Comparison of ENCODE assay signal across 31 cellular contexts in the genomic region with DNA sequence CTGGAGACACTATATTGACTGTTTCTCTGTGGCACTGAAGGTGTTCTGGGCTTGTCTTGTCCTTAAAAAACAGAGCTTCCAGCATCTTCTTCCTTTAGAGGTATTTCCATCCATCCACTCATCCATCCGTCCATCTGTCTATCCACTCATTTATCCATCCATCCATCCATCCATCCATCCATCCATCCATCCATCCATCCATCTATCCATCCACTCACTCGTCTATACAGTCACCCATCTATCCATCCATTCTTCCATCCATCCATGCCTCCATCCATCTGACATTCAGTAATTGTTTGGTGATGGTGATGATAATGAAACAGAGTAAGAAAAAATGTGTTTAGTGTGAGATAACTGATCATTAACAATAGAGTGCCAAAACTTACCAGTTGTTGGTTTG.
DNase-seq lines count a peak whose midpoint lies in the region; ATAC-seq and TF ChIP-seq lines count a peak whose summit lies in the region.
"Had no signal": no experiment of that assay in that cellular context is flagged by ENCODE, and none has a peak within 500 bp of the region (broad histone marks: within the 10 kb centered on the region; RNA-seq: fewer than 3 reads in every experiment).

No MANE protein-coding gene starts in this region.

- H3K14ac ChIP-seq in IMR-90 (replicated peaks; ENCODE audit: low read depth, low read length) (no peak overlapping the region), trophoblast cell (ENCODE audit: low read length) (no peak overlapping the region)

- WGBS in IMR-90 (ENCODE audit: extremely low coverage in 2 of 2, insufficient read length in 1 of 2), 2 experiments = 100% methylated on average over 1 of the region's 2 CpGs; no CpG with 5 or more reads in 1 of the 2 experiments
- WGBS in trophoblast cell (ENCODE audit: extremely low coverage, insufficient coverage, insufficient read length) = 100% methylated on average over 1 of the region's 2 CpGs

- CTCF ChIA-PET in HEK293 (lab: Yijun Ruan, JAX) = no interaction called here
- CTCF ChIA-PET in IMR-90 (lab: Yijun Ruan, JAX) = no interaction called here

- H4K12ac ChIP-seq in trophoblast cell (ENCODE audit: low read depth, low read length) = no peak overlapping the region

- no peak overlapping the region for H2BK120ac ChIP-seq in IMR-90 (ENCODE audit: low read depth, low read length)
- H2BK120ac ChIP-seq in trophoblast cell (ENCODE audit: insufficient read depth, low read length, poor library complexity) = peak overlapping the region; percentile 36

- no peak overlapping the region for H3K9ac ChIP-seq in IMR-90 (ENCODE audit: low read depth, low read length)
- H3K9ac ChIP-seq in trophoblast cell (ENCODE audit: low read length) = no peak overlapping the region
- H3K9ac ChIP-seq: BLaER1; BLaER1 treated with 17β-estradiol and CSF1 and Interleukin-3, amounts not matched to agents 10 nM and 100 nM had no signal

- no peak for TF ChIP-seq POLR2A in IMR-90 (IDR thresholded peaks at IDR 0.05; ENCODE audit: low read depth, low read length)

- H3K4me2 ChIP-seq in IMR-90 (ENCODE audit: low read depth, low read length) (no peak overlapping the region), trophoblast cell (ENCODE audit: low read length) (no peak overlapping the region)
- H3K4me2 ChIP-seq: A549; BLaER1; BLaER1 treated with 17β-estradiol and CSF1 and Interleukin-3, amounts not matched to agents 10 nM and 100 nM had no signal

- H3K18ac ChIP-seq in IMR-90 (ENCODE audit: low read depth, low read length) (no peak overlapping the region), trophoblast cell (ENCODE audit: low read length) (no peak overlapping the region)

- H3K27ac ChIP-seq in HEK293 (ENCODE audit: extremely low read depth, low read depth, low read length) (no peak overlapping the region), IMR-90 (ENCODE audit: insufficient read depth, low read length) (no peak overlapping the region), trophoblast cell (ENCODE audit: low read depth, low read length) (no peak overlapping the region)
- H3K27ac ChIP-seq: 22Rv1; A549; BLaER1; BLaER1 treated with 17β-estradiol and CSF1 and Interleukin-3, amounts not matched to agents 10 nM and 100 nM; C4-2B had no signal

- no peak overlapping the region for H4K5ac ChIP-seq in IMR-90 (ENCODE audit: low read depth, low read length)

- H3K27me3 ChIP-seq in IMR-90 (ENCODE audit: control insufficient read depth, insufficient read depth, low read length) = no peaks in the 10 kb centered on the region
- H3K27me3 ChIP-seq in trophoblast cell (ENCODE audit: insufficient read depth, low read length) = no peaks in the 10 kb centered on the region
- H3K27me3 ChIP-seq: BE2C; BLaER1; BLaER1 treated with 17β-estradiol and CSF1 and Interleukin-3, amounts not matched to agents 10 nM and 100 nM had no signal

- no peak for ATAC-seq in IMR-90 (ENCODE audit: low read depth)
- ATAC-seq in GM18517 (IDR thresholded peaks at IDR 0.05; ENCODE audit: unreplicated experiment) = no peak
- ATAC-seq: A549; CD8-positive, alpha-beta T cell had no signal

- H4K91ac ChIP-seq in IMR-90 (ENCODE audit: insufficient read depth, low read depth, low read length) = no peak overlapping the region
- no peak overlapping the region for H4K91ac ChIP-seq in trophoblast cell (ENCODE audit: low read depth, low read length)

- H3K79me1 ChIP-seq in IMR-90 (ENCODE audit: low read depth in 1 of 2, low read length in 2 of 2) (no peaks in the 10 kb centered on the region), trophoblast cell (ENCODE audit: low read length) (peaks cover 38% of the 10 kb centered on the region)

- no TSS peak for BruUV-seq in IMR-90 (replicated peaks; lab: Mats Ljungman, UMichigan)

- intact Hi-C loops in IMR-90 (cut with micrococcal nuclease) = no loop called here

- H4K8ac ChIP-seq in IMR-90 (ENCODE audit: low read depth in 2 of 2, low read length in 2 of 2) (no peak overlapping the region), trophoblast cell (ENCODE audit: low read depth, low read length) (no peak overlapping the region)

- H3K23ac ChIP-seq in IMR-90 (ENCODE audit: low read depth, low read length) (no peak overlapping the region), trophoblast cell (ENCODE audit: low read length) (no peak overlapping the region)

- H2AK5ac ChIP-seq in IMR-90 (ENCODE audit: low read depth, low read length) (no peak overlapping the region), trophoblast cell (ENCODE audit: low read length) (no peak overlapping the region)

- no peaks in the 10 kb centered on the region for H3K9me3 ChIP-seq in HEK293 (ENCODE audit: control insufficient read depth, insufficient read depth, low read depth, low read length)
- H3K9me3 ChIP-seq in IMR-90 (ENCODE audit: control insufficient read depth, insufficient read depth, low read length) = no peaks in the 10 kb centered on the region
- peaks cover 3% of the 10 kb centered on the region for H3K9me3 ChIP-seq in trophoblast cell (ENCODE audit: insufficient read depth, low read depth, low read length)
- H3K9me3 ChIP-seq: A549, BE2C, Caco-2 had no signal

- no peak for DNase-seq in IMR-90
- no peak for DNase-seq in trophoblast cell
- DNase-seq in stimulated activated naive CD4-positive, alpha-beta T cell (lab: John Stamatoyannopoulos, UW) = no peak
- DNase-seq in hypothalamus (lab: John Stamatoyannopoulos, UW) = no peak
- DNase-seq: 8988T; ACHN; AML-193; BE2C; C1 segment of cervical spinal cord; Caco-2; Calu3; CD4-positive, alpha-beta memory T cell; CD4-positive, alpha-beta T cell; CD4-positive, CD25-positive, alpha-beta regulatory T cell; CD8-positive, alpha-beta memory T cell; CD8-positive, alpha-beta T cell; COR-L47; DMS 273 treated with DMSO at 0.1 percent for 48 hours; DMS153; DMS53; DMS79; DMS79 treated with DMSO at 0.1 percent for 48 hours; DND-41; EL had no signal

- peak overlapping the region; percentile 24 for H2BK5ac ChIP-seq in IMR-90 (ENCODE audit: low read depth, low read length, poor library complexity, severe bottlenecking)
- H2BK5ac ChIP-seq in trophoblast cell (ENCODE audit: low read depth, low read length, poor library complexity) = no peak overlapping the region

- POLR2A ChIA-PET in HEK293 (lab: Yijun Ruan, JAX) = interaction anchor here (0.6 kb wide), 1 partner anchor 28 kb away, joined by 3 read pairs; no protein-coding TSS in a partner anchor
- POLR2A ChIA-PET in IMR-90 (lab: Charles Lee; ENCODE audit: unreplicated experiment) = no interaction called here

- H3K9me1 ChIP-seq in IMR-90 (ENCODE audit: insufficient read depth, low read length) = 0 out of 2 replicates have a peak, but pooled peaks cover 1% of the 10 kb centered on the region

- H3K4ac ChIP-seq in IMR-90 (ENCODE audit: low read depth, low read length) (no peak overlapping the region), trophoblast cell (ENCODE audit: low read depth, low read length) (no peak overlapping the region)

- dilution Hi-C loops in IMR-90 (cut with HindIII; ENCODE audit: low sequenced_read_pairs, unreplicated experiment) = no loop called here

- H3K4me1 ChIP-seq in HEK293 (ENCODE audit: control insufficient read depth, insufficient read depth, low read length) (peaks cover 17% of the 10 kb centered on the region), IMR-90 (ENCODE audit: control insufficient read depth, insufficient read depth, low read length) (peaks cover 6% of the 10 kb centered on the region), trophoblast cell (ENCODE audit: control insufficient read depth in 1 of 2, insufficient read depth in 2 of 2, low read length in 2 of 2) (peaks cover 17 to 23% of the 10 kb centered on the region in 2 experiments)
- H3K4me1 ChIP-seq: BLaER1 had no signal

- no peak overlapping the region for H2AK9ac ChIP-seq in IMR-90 (replicated peaks; ENCODE audit: low read depth, low read length, poor library complexity)

- no peak overlapping the region for H2BK20ac ChIP-seq in IMR-90 (ENCODE audit: low read depth, low read length)

- H3K79me2 ChIP-seq in trophoblast cell (ENCODE audit: control insufficient read depth, insufficient read depth, low read length, poor library complexity) = no peaks in the 10 kb centered on the region

- H3K36me3 ChIP-seq in HEK293 (ENCODE audit: control insufficient read depth in 2 of 2, insufficient read depth in 1 of 2, low read length in 2 of 2) = no peaks in the 10 kb centered on the region
- no peaks in the 10 kb centered on the region for H3K36me3 ChIP-seq in IMR-90 (ENCODE audit: control insufficient read depth, insufficient read depth, low read length)
- peaks cover 0 to 3% of the 10 kb centered on the region in 2 experiments for H3K36me3 ChIP-seq in trophoblast cell (ENCODE audit: control insufficient read depth in 1 of 2, insufficient read depth in 2 of 2, low read length in 2 of 2)
- H3K36me3 ChIP-seq: BE2C; BLaER1; BLaER1 treated with 17β-estradiol and CSF1 and Interleukin-3, amounts not matched to agents 10 nM and 100 nM had no signal

- no peak overlapping the region for H2BK15ac ChIP-seq in IMR-90 (ENCODE audit: low read depth, low read length)

- peak overlapping the region; percentile 62 for H2BK12ac ChIP-seq in trophoblast cell (ENCODE audit: low read length)

- H2AFZ ChIP-seq in IMR-90 (replicated peaks; ENCODE audit: low read length, poor library complexity) (no peak overlapping the region), trophoblast cell (ENCODE audit: insufficient read depth, low read length, poor library complexity) (no peak overlapping the region)

- H3K56ac ChIP-seq in IMR-90 (ENCODE audit: extremely low read depth, insufficient read depth, low read length) = no peak overlapping the region

- TF ChIP-seq RAD21 in IMR-90 (IDR thresholded peaks at IDR 0.05; ENCODE audit: low read length) = no peak

- H4K20me1 ChIP-seq in IMR-90 (ENCODE audit: insufficient read depth, low read length) = no peaks in the 10 kb centered on the region
- H4K20me1 ChIP-seq: BLaER1; BLaER1 treated with 17β-estradiol and CSF1 and Interleukin-3, amounts not matched to agents 10 nM and 100 nM had no signal

- in situ Hi-C loops in IMR-90 (cut with MboI; ENCODE audit: low sequenced_read_pairs) = no loop called here

- TF ChIP-seq CTCF in HEK293 (tag by site-specific recombination; IDR thresholded peaks at IDR 0.05) (no peak), IMR-90 (conservative IDR thresholded peaks at IDR 0.05; ENCODE audit: low read depth, low read length) (no peak)

- H3K4me3 ChIP-seq in HEK293 (ENCODE audit: low read depth, low read length) (no peak overlapping the region), IMR-90 (ENCODE audit: insufficient read depth, low read depth, low read length) (no peak overlapping the region), trophoblast cell (ENCODE audit: low read depth, low read length) (no peak overlapping the region)
- H3K4me3 ChIP-seq: A549; BLaER1; BLaER1 treated with 17β-estradiol and CSF1 and Interleukin-3, amounts not matched to agents 10 nM and 100 nM had no signal

TF ChIP-seq in HEK293, 187 proteins besides CTCF, POLR2A, EP300 and RAD21 (continues in another document):
- TF ChIP-seq ZNF521 (tag by site-specific recombination; IDR thresholded peaks at IDR 0.05) = no peak
- TF ChIP-seq ZNF366 (tag by site-specific recombination; conservative IDR thresholded peaks at IDR 0.05) = peak; percentile 99
- no peak for TF ChIP-seq ZNF112 (tag by site-specific recombination; IDR thresholded peaks at IDR 0.05)

TF ChIP-seq in IMR-90, 13 proteins besides CTCF, POLR2A, EP300 and RAD21 (continues in another document):
- TF ChIP-seq MAZ (IDR thresholded peaks at IDR 0.05; ENCODE audit: borderline replicate concordance, low read depth, low read length) (no peak), RFX5 (IDR thresholded peaks at IDR 0.05; ENCODE audit: low read depth, low read length) (no peak), SMC3 (IDR thresholded peaks at IDR 0.05; ENCODE audit: low read depth, low read length) (no peak)
